29 cellular contexts compared by ENCODE assay signal in the genomic region with DNA sequence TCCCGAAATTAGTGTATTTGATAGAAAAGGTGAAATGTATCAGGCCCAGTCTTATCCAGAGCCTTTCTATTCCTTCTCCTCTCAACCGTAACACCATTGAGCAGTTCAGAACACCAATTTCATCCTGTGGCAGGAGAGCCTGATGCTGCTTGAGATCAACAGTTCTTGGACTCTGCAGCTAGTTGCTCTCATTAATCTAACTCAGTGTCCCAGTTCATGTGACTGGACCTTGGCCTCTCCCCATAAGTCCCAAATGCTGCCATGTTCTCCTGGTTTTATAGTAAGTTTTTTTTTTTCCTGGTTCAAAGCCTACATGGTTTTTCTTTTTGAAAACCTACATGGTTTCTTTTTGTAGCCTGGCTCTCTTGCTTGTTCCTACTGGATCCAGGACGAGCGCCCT.
"Had no signal": no experiment of that assay in that cellular context is flagged by ENCODE, and none has a peak within 500 bp of the region (broad histone marks: within the 10 kb centered on the region; RNA-seq: fewer than 3 reads in every experiment).

No MANE protein-coding gene starts in this region.

- H3K4me1 Mint-ChIP-seq: immature natural killer cell had no signal

- H3K27ac Mint-ChIP-seq: memory B cell; mesothelial cell of epicardium; naive thymus-derived CD4-positive, alpha-beta T cell; stimulated activated naive B cell treated with anti-CD40 and anti-IgM and Interleukin-4, amounts not matched to agents 10 μg/mL and 1 μg/mL and 100 μg/mL, for 72 hours; stimulated activated naive CD8-positive, alpha-beta T cell treated with anti-CD3 and anti-CD28 coated beads, Interleukin-15, Interleukin-2, amounts not matched to agents 100 ng/mL and 50 ng/mL, for 24 hours had no signal

- H3K4me1 ChIP-seq: esophagus muscularis mucosa, foreskin keratinocyte, gastroesophageal sphincter, heart right ventricle, prostate gland, right atrium auricular region, sigmoid colon, tibial nerve, upper lobe of right lung, uterus had no signal

- H3K27me3 ChIP-seq: esophagus muscularis mucosa, foreskin keratinocyte, gastroesophageal sphincter, heart right ventricle, neutrophil, right atrium auricular region, sigmoid colon, tibial nerve, upper lobe of right lung, uterus had no signal

- H3K9me3 ChIP-seq: esophagus muscularis mucosa, gastroesophageal sphincter, heart right ventricle, neutrophil, prostate gland, right atrium auricular region, sigmoid colon, thoracic aorta, tibial nerve, upper lobe of right lung, uterus had no signal

- H3K36me3 ChIP-seq: esophagus muscularis mucosa, gastroesophageal sphincter, neutrophil, prostate gland, right atrium auricular region, sigmoid colon, thoracic aorta, tibial nerve, upper lobe of right lung, uterus had no signal

- DNase-seq: central memory CD4-positive, alpha-beta T cell; dermis blood vessel endothelial cell; effector memory CD4-positive, alpha-beta T cell; foreskin keratinocyte; glutamatergic neuron; heart right ventricle; hypothalamus; immature natural killer cell; islet precursor cell; kidney glomerular epithelial cell; naive thymus-derived CD4-positive, alpha-beta T cell; sigmoid colon; stimulated activated CD4-positive, alpha-beta T cell treated with anti-CD3 and anti-CD28 coated beads, Interleukin-15, amount 100 ng/mL, for 24 hours; stimulated activated CD4-positive, alpha-beta T cell treated with anti-CD3 and anti-CD28 coated beads, Interleukin-2, amount 100 ng/mL, for 48 hours; stimulated activated naive B cell treated with anti-CD40 and anti-IgM and Interleukin-4, amounts not matched to agents 10 μg/mL and 1 μg/mL and 100 μg/mL, for 72 hours; upper lobe of right lung; uterus had no signal

- H3K4me3 Mint-ChIP-seq: immature natural killer cell; memory B cell; mesothelial cell of epicardium; naive thymus-derived CD4-positive, alpha-beta T cell; stimulated activated naive B cell treated with anti-CD40 and anti-IgM and Interleukin-4, amounts not matched to agents 10 μg/mL and 1 μg/mL and 100 μg/mL, for 72 hours; stimulated activated naive CD8-positive, alpha-beta T cell treated with anti-CD3 and anti-CD28 coated beads, Interleukin-15, Interleukin-2, amounts not matched to agents 100 ng/mL and 50 ng/mL, for 24 hours had no signal

- H3K27ac ChIP-seq: coronary artery, esophagus muscularis mucosa, foreskin keratinocyte, gastroesophageal sphincter, heart right ventricle, neutrophil, prostate gland, right atrium auricular region, sigmoid colon, thoracic aorta, tibial nerve, upper lobe of right lung, uterus had no signal

- ATAC-seq: foreskin keratinocyte; gastroesophageal sphincter; heart right ventricle; naive thymus-derived CD4-positive, alpha-beta T cell; stimulated activated naive B cell treated with anti-CD40 and anti-IgM and Interleukin-4, amounts not matched to agents 10 μg/mL and 1 μg/mL and 100 μg/mL, for 72 hours; upper lobe of right lung had no signal

- H3K9me3 Mint-ChIP-seq: immature natural killer cell; memory B cell; mesothelial cell of epicardium; stimulated activated naive B cell treated with anti-CD40 and anti-IgM and Interleukin-4, amounts not matched to agents 10 μg/mL and 1 μg/mL and 100 μg/mL, for 72 hours; stimulated activated naive CD8-positive, alpha-beta T cell treated with anti-CD3 and anti-CD28 coated beads, Interleukin-15, Interleukin-2, amounts not matched to agents 100 ng/mL and 50 ng/mL, for 24 hours had no signal

- H3K4me3 ChIP-seq: coronary artery, esophagus muscularis mucosa, gastroesophageal sphincter, heart right ventricle, lung, prostate gland, right atrium auricular region, sigmoid colon, thoracic aorta, tibial nerve, upper lobe of right lung, uterus had no signal

- H3K27me3 Mint-ChIP-seq: memory B cell; naive thymus-derived CD4-positive, alpha-beta T cell; stimulated activated naive B cell treated with anti-CD40 and anti-IgM and Interleukin-4, amounts not matched to agents 10 μg/mL and 1 μg/mL and 100 μg/mL, for 72 hours; stimulated activated naive CD8-positive, alpha-beta T cell treated with anti-CD3 and anti-CD28 coated beads, Interleukin-15, Interleukin-2, amounts not matched to agents 100 ng/mL and 50 ng/mL, for 24 hours had no signal
